ENCODE assay signal across 11 cellular contexts in the genomic region with DNA sequence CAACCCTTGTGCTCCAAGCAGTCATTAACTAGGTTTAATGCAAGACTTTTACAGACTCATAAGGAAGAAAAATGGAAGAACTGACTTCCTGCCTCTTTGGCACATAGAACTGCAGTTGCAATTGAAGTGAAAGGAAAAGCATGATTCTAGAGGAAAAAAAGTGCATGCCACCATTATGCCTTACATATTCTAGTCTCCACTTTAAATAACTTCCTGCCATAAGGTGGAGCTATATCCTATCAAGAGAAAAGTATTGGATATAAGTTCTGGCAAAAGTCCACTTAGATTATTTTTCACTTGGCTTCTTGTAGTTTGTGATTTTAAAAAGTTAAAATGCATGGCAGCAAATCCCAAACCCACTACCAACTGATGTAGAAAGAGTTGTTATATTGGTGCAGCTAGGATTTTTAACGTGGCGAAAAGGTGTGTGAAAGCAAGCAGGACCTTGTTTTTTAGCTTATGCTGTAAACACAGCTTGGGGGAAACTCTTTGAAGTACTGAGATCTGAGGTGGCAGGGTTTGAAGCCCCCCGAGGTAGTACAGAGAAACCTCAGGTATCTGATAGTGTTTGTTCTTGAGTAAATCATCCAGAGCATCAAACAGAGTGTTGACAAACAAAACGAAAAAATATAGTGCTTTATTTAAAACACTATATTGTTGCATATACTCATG.
DNase-seq lines count a peak whose midpoint lies in the region; ATAC-seq, FAIRE-seq and TF ChIP-seq lines count a peak whose summit lies in the region.
"Had no signal": no experiment of that assay in that cellular context is flagged by ENCODE, and none has a peak within 500 bp of the region (broad histone marks: within the 10 kb centered on the region; RNA-seq: fewer than 3 reads in every experiment).

No MANE protein-coding gene starts in this region.

- H3K4me1 ChIP-seq in ACC112 (ENCODE audit: control insufficient read depth, insufficient read depth, low read length, unreplicated experiment) (peaks cover 25% of the 10 kb centered on the region), HEK293 (ENCODE audit: control insufficient read depth, insufficient read depth, low read length) (no peaks in the 10 kb centered on the region), hepatocyte (ENCODE audit: insufficient read depth) (no peaks in the 10 kb centered on the region)

- no peak overlapping the region for H3K4me3 Mint-ChIP-seq in activated T-helper 2 cell treated with anti-CD3 and anti-CD28 coated beads, Interferon-gamma antibody, Interleukin-2, Interleukin-4, amounts not matched to agents 10 μg/mL and 5 μg/mL and 100 μg/mL, durations not matched to agents 14 hours and 24 hours and 36 hours (ENCODE audit: low read depth)
- H3K4me3 Mint-ChIP-seq: memory B cell; stimulated activated naive CD8-positive, alpha-beta T cell treated with anti-CD3 and anti-CD28 coated beads, Interleukin-15, Interleukin-2, amounts not matched to agents 100 ng/mL and 50 ng/mL, for 24 hours had no signal

- no peaks in the 10 kb centered on the region for H3K36me3 Mint-ChIP-seq in activated T-helper 2 cell treated with anti-CD3 and anti-CD28 coated beads, Interferon-gamma antibody, Interleukin-2, Interleukin-4, amounts not matched to agents 10 μg/mL and 5 μg/mL and 100 μg/mL, durations not matched to agents 14 hours and 24 hours and 36 hours (ENCODE audit: low read depth)
- H3K36me3 Mint-ChIP-seq: memory B cell had no signal

- TF ChIP-seq POLR2A in GM12891 (IDR thresholded peaks at IDR 0.05; ENCODE audit: low read depth, low read length): no peak

- H4K20me1 ChIP-seq in hepatocyte (ENCODE audit: insufficient read depth, poor library complexity, severe bottlenecking): no peaks in the 10 kb centered on the region

- CTCF ChIA-PET in HEK293 (lab: Yijun Ruan, JAX): interaction anchor here (0.5 to 1.9 kb wide), 18 partner anchors 8 to 1472 kb away, joined by 3 to 15 read pairs (median 4); no protein-coding TSS in a partner anchor

- WGBS in hepatocyte (ENCODE audit: low lambda C conversion rate, missing lambda C conversion rate): 23% methylated on average over 4 of the region's 4 CpGs

- no peak overlapping the region for H3K27ac Mint-ChIP-seq in activated T-helper 2 cell treated with anti-CD3 and anti-CD28 coated beads, Interferon-gamma antibody, Interleukin-2, Interleukin-4, amounts not matched to agents 10 μg/mL and 5 μg/mL and 100 μg/mL, durations not matched to agents 14 hours and 24 hours and 36 hours
- H3K27ac Mint-ChIP-seq: memory B cell; stimulated activated naive CD8-positive, alpha-beta T cell treated with anti-CD3 and anti-CD28 coated beads, Interleukin-15, Interleukin-2, amounts not matched to agents 100 ng/mL and 50 ng/mL, for 24 hours had no signal

- POLR2A ChIA-PET in HEK293 (lab: Yijun Ruan, JAX): no interaction called here

- intact Hi-C loops in activated T-helper 2 cell treated with anti-CD3 and anti-CD28 coated beads, Interferon-gamma antibody, Interleukin-2, Interleukin-4, amounts not matched to agents 10 μg/mL and 5 μg/mL and 100 μg/mL, durations not matched to agents 14 hours and 24 hours and 36 hours (cut with micrococcal nuclease): no loop called here

- peak overlapping the region; percentile 34; the same call in 1 of the 2 replicates for H3K4me3 ChIP-seq in ACC112 (ENCODE audit: low read depth, low read length)
- H3K4me3 ChIP-seq in HEK293 (ENCODE audit: low read depth, low read length): no peak overlapping the region
- no peak overlapping the region for H3K4me3 ChIP-seq in SK-N-MC
- no peak overlapping the region for H3K4me3 ChIP-seq in hepatocyte

- no peak overlapping the region for H3K27ac ChIP-seq in ACC112 (ENCODE audit: low read depth, low read length)
- no peak overlapping the region for H3K27ac ChIP-seq in HEK293 (ENCODE audit: extremely low read depth, low read depth, low read length)
- H3K27ac ChIP-seq in SK-N-MC: no peak overlapping the region
- H3K27ac ChIP-seq in hepatocyte: no peak overlapping the region
- H3K27ac ChIP-seq: HL-60 had no signal

- H3K4me1 Mint-ChIP-seq in activated T-helper 2 cell treated with anti-CD3 and anti-CD28 coated beads, Interferon-gamma antibody, Interleukin-2, Interleukin-4, amounts not matched to agents 10 μg/mL and 5 μg/mL and 100 μg/mL, durations not matched to agents 14 hours and 24 hours and 36 hours (ENCODE audit: low read depth): no peaks in the 10 kb centered on the region
- H3K4me1 Mint-ChIP-seq: memory B cell had no signal

- no peaks in the 10 kb centered on the region for H3K79me2 ChIP-seq in ACC112 (ENCODE audit: control insufficient read depth, insufficient read depth, low read length, unreplicated experiment)
- no peaks in the 10 kb centered on the region for H3K79me2 ChIP-seq in hepatocyte

- H3K9me3 Mint-ChIP-seq in activated T-helper 2 cell treated with anti-CD3 and anti-CD28 coated beads, Interferon-gamma antibody, Interleukin-2, Interleukin-4, amounts not matched to agents 10 μg/mL and 5 μg/mL and 100 μg/mL, durations not matched to agents 14 hours and 24 hours and 36 hours: no peaks in the 10 kb centered on the region
- H3K9me3 Mint-ChIP-seq: memory B cell; stimulated activated naive CD8-positive, alpha-beta T cell treated with anti-CD3 and anti-CD28 coated beads, Interleukin-15, Interleukin-2, amounts not matched to agents 100 ng/mL and 50 ng/mL, for 24 hours had no signal

- H3K9me3 ChIP-seq in HEK293 (ENCODE audit: control insufficient read depth, insufficient read depth, low read depth, low read length): no peaks in the 10 kb centered on the region
- H3K9me3 ChIP-seq in SK-N-MC (ENCODE audit: low read depth, low read length): no peaks in the 10 kb centered on the region
- no peaks in the 10 kb centered on the region for H3K9me3 ChIP-seq in hepatocyte (ENCODE audit: low read depth)

- peaks cover 3% of the 10 kb centered on the region for H3K27me3 Mint-ChIP-seq in activated T-helper 2 cell treated with anti-CD3 and anti-CD28 coated beads, Interferon-gamma antibody, Interleukin-2, Interleukin-4, amounts not matched to agents 10 μg/mL and 5 μg/mL and 100 μg/mL, durations not matched to agents 14 hours and 24 hours and 36 hours (ENCODE audit: low read depth)
- H3K27me3 Mint-ChIP-seq: memory B cell; stimulated activated naive CD8-positive, alpha-beta T cell treated with anti-CD3 and anti-CD28 coated beads, Interleukin-15, Interleukin-2, amounts not matched to agents 100 ng/mL and 50 ng/mL, for 24 hours had no signal

- H3K9ac ChIP-seq in SK-N-MC (ENCODE audit: insufficient read length): no peak overlapping the region

- H3K27me3 ChIP-seq in ACC112 (ENCODE audit: insufficient read depth, low read length) (no peaks in the 10 kb centered on the region), hepatocyte (no peaks in the 10 kb centered on the region)

- no peak for ATAC-seq in HG03280 (IDR thresholded peaks at IDR 0.05; ENCODE audit: unreplicated experiment)

- H3K9me2 ChIP-seq in hepatocyte (replicated peaks; ENCODE audit: insufficient read depth): no peaks in the 10 kb centered on the region

- DNase-seq in SK-N-MC (ENCODE audit: low read depth, low spot score) (peak; percentile 20), hepatocyte (ENCODE audit: low spot score) (peak; percentile 53), GM12891 (ENCODE audit: insufficient read length, low spot score) (no peak)
- no peak for DNase-seq in activated T-helper 2 cell treated with anti-CD3 and anti-CD28 coated beads, Interferon-gamma antibody, Interleukin-2, Interleukin-4, amounts not matched to agents 10 μg/mL and 5 μg/mL and 100 μg/mL, durations not matched to agents 14 hours and 24 hours and 36 hours (ENCODE audit: low spot score)
- DNase-seq in activated CD4-positive, alpha-beta T cell treated with anti-CD3 and anti-CD28 coated beads, Interleukin-2, amount 50 U/mL, for 1 hour: no peak

- H3K36me3 ChIP-seq in ACC112 (ENCODE audit: insufficient read depth, low read length) (no peaks in the 10 kb centered on the region), HEK293 (ENCODE audit: control insufficient read depth in 2 of 2, insufficient read depth in 1 of 2, low read length in 2 of 2) (no peaks in the 10 kb centered on the region), SK-N-MC (ENCODE audit: insufficient read depth, low read length) (no peaks in the 10 kb centered on the region), hepatocyte (replicated peaks; ENCODE audit: insufficient read depth, low read depth) (no peaks in the 10 kb centered on the region)

- FAIRE-seq in GM12891 (lab: Jason Lieb, UNC): no peak

- H3K4me2 ChIP-seq in hepatocyte: peak overlapping the region; percentile 43

- TF ChIP-seq CTCF in HEK293 (tag by site-specific recombination; IDR thresholded peaks at IDR 0.05) (no peak), hepatocyte (IDR thresholded peaks at IDR 0.05; ENCODE audit: poor library complexity) (peak; percentile 56)

- H2AFZ ChIP-seq in ACC112 (ENCODE audit: low read length, unreplicated experiment) (peak overlapping the region; percentile 85), hepatocyte (no peak overlapping the region)

TF ChIP-seq in HEK293, 187 proteins besides CTCF, POLR2A, EP300 and RAD21:
- TF ChIP-seq, protein P1, sequence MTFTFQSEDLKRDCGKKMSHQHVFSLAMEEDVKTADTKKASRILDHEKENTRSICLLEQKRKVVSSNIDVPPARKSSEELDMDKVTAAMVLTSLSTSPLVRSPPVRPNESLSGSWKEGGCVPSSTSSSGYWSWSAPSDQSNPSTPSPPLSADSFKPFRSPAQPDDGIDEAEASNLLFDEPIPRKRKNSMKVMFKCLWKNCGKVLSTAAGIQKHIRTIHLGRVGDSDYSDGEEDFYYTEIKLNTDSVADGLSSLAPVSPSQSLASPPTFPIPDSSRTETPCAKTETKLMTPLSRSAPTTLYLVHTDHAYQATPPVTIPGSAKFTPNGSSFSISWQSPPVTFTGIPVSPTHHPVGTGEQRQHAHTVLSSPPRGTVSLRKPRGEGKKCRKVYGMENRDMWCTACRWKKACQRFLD (tag by site-specific recombination; IDR thresholded peaks at IDR 0.05): no peak
- peak; percentile 39 for TF ChIP-seq ZNF654 (tag by site-specific recombination; IDR thresholded peaks at IDR 0.05; ENCODE audit: low read depth)
- TF ChIP-seq ZNF558 (tag by site-specific recombination; IDR thresholded peaks at IDR 0.05): no peak

TF ChIP-seq in GM12891, 5 proteins besides CTCF, POLR2A, EP300 and RAD21:
- no peak for TF ChIP-seq TAF1 (IDR thresholded peaks at IDR 0.05; ENCODE audit: low read depth, low read length)
- TF ChIP-seq POLR2AphosphoS5 (IDR thresholded peaks at IDR 0.05; ENCODE audit: low read depth, low read length): no peak
- TF ChIP-seq POU2F2 (IDR thresholded peaks at IDR 0.05; ENCODE audit: low read depth, low read length): no peak
- TF ChIP-seq PAX5 (IDR thresholded peaks at IDR 0.05; ENCODE audit: insufficient read depth, low read length, severe bottlenecking): no peak
- TF ChIP-seq SPI1 (IDR thresholded peaks at IDR 0.05; ENCODE audit: low read depth, low read length): no peak
TF ChIP-seq in GM12891: peak in this region for 0.

Comparison
In these comparisons a context has a peak if more than half of its experiments do, and no peak if none do; other contexts are left out.
1. DNase-seq: peak in SK-N-MC (single experiment) and hepatocyte (single experiment); none in GM12891 (single experiment), activated T-helper 2 cell treated with anti-CD3 and anti-CD28 coated beads, Interferon-gamma antibody, Interleukin-2, Interleukin-4, amounts not matched to agents 10 μg/mL and 5 μg/mL and 100 μg/mL, durations not matched to agents 14 hours and 24 hours and 36 hours (single experiment) and activated CD4-positive, alpha-beta T cell treated with anti-CD3 and anti-CD28 coated beads, Interleukin-2, amount 50 U/mL, for 1 hour (single experiment).